In genomic region chr14:101331141-101331525, GRCh38 we compare ENCODE assay signal across 30 cellular contexts.
"Had no signal": no experiment of that assay in that cellular context is flagged by ENCODE, and none has a peak within 500 bp of the region (broad histone marks: within the 10 kb centered on the region; RNA-seq: fewer than 3 reads in every experiment).

No MANE protein-coding gene starts in this region.

- H3K4me2 ChIP-seq: smooth muscle cell had no signal

- H3K9me3 Mint-ChIP-seq: natural killer cell treated with Interleukin-12 subunit alpha and Interleukin-12 subunit beta and Interleukin-15 and Interleukin-18, amount 100 ng/mL, for 72 hours; stimulated activated memory B cell treated with anti-CD40 and anti-IgM and Interleukin-4, amounts not matched to agents 10 μg/mL and 1 μg/mL and 100 μg/mL, for 72 hours; stimulated activated naive CD8-positive, alpha-beta T cell treated with anti-CD3 and anti-CD28 coated beads, Interleukin-15, amount 100 ng/mL, for 72 hours; type B pancreatic cell had no signal

- H3K27ac Mint-ChIP-seq: naive B cell; naive thymus-derived CD8-positive, alpha-beta T cell; natural killer cell treated with Interleukin-12 subunit alpha and Interleukin-12 subunit beta and Interleukin-15 and Interleukin-18, amount 100 ng/mL, for 72 hours; progenitor cell of endocrine pancreas; stimulated activated memory B cell treated with anti-CD40 and anti-IgM and Interleukin-4, amounts not matched to agents 10 μg/mL and 1 μg/mL and 100 μg/mL, for 72 hours; stimulated activated naive CD8-positive, alpha-beta T cell treated with anti-CD3 and anti-CD28 coated beads, Interleukin-15, amount 100 ng/mL, for 72 hours; type B pancreatic cell had no signal

- H3K27me3 Mint-ChIP-seq: stimulated activated memory B cell treated with anti-CD40 and anti-IgM and Interleukin-4, amounts not matched to agents 10 μg/mL and 1 μg/mL and 100 μg/mL, for 72 hours had no signal

- ATAC-seq: naive thymus-derived CD8-positive, alpha-beta T cell; psoas muscle; sciatic nerve; stimulated activated memory B cell treated with anti-CD40 and anti-IgM and Interleukin-4, amounts not matched to agents 10 μg/mL and 1 μg/mL and 100 μg/mL, for 72 hours; stimulated activated naive CD8-positive, alpha-beta T cell treated with anti-CD3 and anti-CD28 coated beads, Interleukin-15, amount 100 ng/mL, for 72 hours; stimulated activated naive CD8-positive, alpha-beta T cell treated with anti-CD3 and anti-CD28 coated beads, Interleukin-15, Interleukin-2, amounts not matched to agents 100 U/mL and 50 U/mL, for 24 hours; upper lobe of right lung had no signal

- DNase-seq: naive B cell; naive thymus-derived CD8-positive, alpha-beta T cell; occipital lobe; ovary; psoas muscle; spleen; stimulated activated CD4-positive, alpha-beta T cell treated with anti-CD3 and anti-CD28 coated beads, Interleukin-12 subunit alpha, Interleukin-12 subunit beta, amount 100 ng/mL, for 4 hours; stimulated activated CD4-positive, alpha-beta T cell treated with anti-CD3 and anti-CD28 coated beads, Interleukin-1b, Interleukin-23, amount 100 ng/mL, for 48 hours; stimulated activated CD4-positive, alpha-beta T cell treated with anti-CD3 and anti-CD28 coated beads, Interleukin-4, amount 100 ng/mL, for 1 hour; stimulated activated CD4-positive, alpha-beta T cell treated with anti-CD3 and anti-CD28 coated beads, Interleukin-4, amount 100 ng/mL, for 4 hours; stimulated activated CD8-positive, alpha-beta memory T cell treated with anti-CD3 and anti-CD28 coated beads, Interleukin-4, amount 100 ng/mL, for 48 hours; stimulated activated naive CD4-positive, alpha-beta T cell; stimulated activated naive CD8-positive, alpha-beta T cell treated with anti-CD3 and anti-CD28 coated beads, Interleukin-15, amount 100 ng/mL, for 72 hours; stimulated activated naive CD8-positive, alpha-beta T cell treated with anti-CD3 and anti-CD28 coated beads, Interleukin-15, Interleukin-2, amounts not matched to agents 100 U/mL and 50 U/mL, for 24 hours; substantia nigra; tibial artery; transverse colon; upper lobe of right lung; uterus had no signal

- H3K4me1 Mint-ChIP-seq: naive B cell; naive thymus-derived CD8-positive, alpha-beta T cell; stimulated activated memory B cell treated with anti-CD40 and anti-IgM and Interleukin-4, amounts not matched to agents 10 μg/mL and 1 μg/mL and 100 μg/mL, for 72 hours; stimulated activated naive CD8-positive, alpha-beta T cell treated with anti-CD3 and anti-CD28 coated beads, Interleukin-15, amount 100 ng/mL, for 72 hours had no signal

- H3K4me1 ChIP-seq: parathyroid adenoma, psoas muscle, spleen, suprapubic skin, tibial artery, upper lobe of right lung had no signal

- H2AFZ ChIP-seq: parathyroid adenoma had no signal

- H3K4me3 Mint-ChIP-seq: naive B cell; naive thymus-derived CD8-positive, alpha-beta T cell; natural killer cell treated with Interleukin-12 subunit alpha and Interleukin-12 subunit beta and Interleukin-15 and Interleukin-18, amount 100 ng/mL, for 72 hours; neural crest cell; stimulated activated memory B cell treated with anti-CD40 and anti-IgM and Interleukin-4, amounts not matched to agents 10 μg/mL and 1 μg/mL and 100 μg/mL, for 72 hours; stimulated activated naive CD8-positive, alpha-beta T cell treated with anti-CD3 and anti-CD28 coated beads, Interleukin-15, amount 100 ng/mL, for 72 hours; type B pancreatic cell had no signal

- H3K36me3 Mint-ChIP-seq: naive B cell; naive thymus-derived CD8-positive, alpha-beta T cell; natural killer cell treated with Interleukin-12 subunit alpha and Interleukin-12 subunit beta and Interleukin-15 and Interleukin-18, amount 100 ng/mL, for 72 hours; stimulated activated memory B cell treated with anti-CD40 and anti-IgM and Interleukin-4, amounts not matched to agents 10 μg/mL and 1 μg/mL and 100 μg/mL, for 72 hours; type B pancreatic cell had no signal

- H3K79me2 ChIP-seq: parathyroid adenoma had no signal

- H3K27ac ChIP-seq: ovary, parathyroid adenoma, psoas muscle, skin epidermis, spleen, suprapubic skin, testis, tibial artery, transverse colon, upper lobe of right lung, uterus had no signal

- H3K9ac ChIP-seq: parathyroid adenoma had no signal

- H3K36me3 ChIP-seq: ovary, spleen, suprapubic skin, tibial artery, transverse colon, upper lobe of right lung, uterus had no signal

- H3K4me3 ChIP-seq: ovary, psoas muscle, skin epidermis, smooth muscle cell, spleen, suprapubic skin, testis, tibial artery, transverse colon, upper lobe of right lung, uterus had no signal

- H3K9me3 ChIP-seq: ovary, psoas muscle, spleen, suprapubic skin, testis, tibial artery, transverse colon, upper lobe of right lung, uterus had no signal

- H3K27me3 ChIP-seq: ovary, testis, transverse colon, upper lobe of right lung, uterus had no signal
